Comparison of ENCODE assay signal across 3 cellular contexts in genomic region chr11:48216510-48216909, GRCh38. TPM values are rescaled to one million over a fixed set of nuclear protein-coding genes. Genes with fewer than 3 reads are reported as not detected.
"Had no signal": no experiment of that assay in that cellular context is flagged by ENCODE, and none has a peak within 500 bp of the region (broad histone marks: within the 10 kb centered on the region; RNA-seq: fewer than 3 reads in every experiment).

Gene OR4B1 (plus strand): TSS chr11:48216810. CDS start chr11:48216810, 0 bp downstream.

- DNase-seq: GDM1, GF-D8 had no signal

- H3K4me3 ChIP-seq: GM12878 had no signal

RNA-seq across cellular contexts. Expression of gene OR4B1, which starts in this region (rescaled TPM):
- polyA plus RNA-seq: GM12878 had no signal
